ENCODE assay signal across 1 cellular context in genomic region chr6:167825759-167826229, GRCh38.
TF ChIP-seq lines count a peak whose summit lies in the region.

No MANE protein-coding gene starts in this region.

TF ChIP-seq in HepG2, 621 proteins besides CTCF, POLR2A, EP300 and RAD21 (continued from another document and continues in another):
- TF ChIP-seq SNAPC4 (CRISPR knock-in tag; IDR thresholded peaks at IDR 0.05) (peak; percentile 67; the same call in 1 of the 2 replicates), AKAP8 (CRISPR knock-in tag; IDR thresholded peaks at IDR 0.05) (peak; percentile 50; the same call in 1 of the 2 replicates), MLX (CRISPR knock-in tag; IDR thresholded peaks at IDR 0.05) (no peak), PRMT3 (CRISPR knock-in tag; IDR thresholded peaks at IDR 0.05; ENCODE audit: borderline replicate concordance, low read depth) (no peak), AFF4 (CRISPR knock-in tag; IDR thresholded peaks at IDR 0.05) (no peak), ZNF558 (CRISPR knock-in tag; IDR thresholded peaks at IDR 0.05; ENCODE audit: borderline replicate concordance) (no peak), DPF2 (CRISPR knock-in tag; IDR thresholded peaks at IDR 0.05; ENCODE audit: borderline replicate concordance, low read depth) (no peak), FOXA3 (CRISPR knock-in tag; IDR thresholded peaks at IDR 0.05) (no peak), ZBTB39 (CRISPR knock-in tag; IDR thresholded peaks at IDR 0.05) (no peak), STAT5B (CRISPR knock-in tag; IDR thresholded peaks at IDR 0.05) (no peak), BRD4 (CRISPR knock-in tag; IDR thresholded peaks at IDR 0.05) (no peak; the same call in 1 of the 2 replicates), THAP9 (CRISPR knock-in tag; IDR thresholded peaks at IDR 0.05; ENCODE audit: borderline replicate concordance) (peak; percentile 48; the same call in 1 of the 2 replicates), MBD4 (IDR thresholded peaks at IDR 0.05; ENCODE audit: borderline replicate concordance, low read length) (no peak), ZNF737 (CRISPR knock-in tag; IDR thresholded peaks at IDR 0.05; ENCODE audit: borderline replicate concordance) (no peak), ZNF609 (CRISPR knock-in tag; IDR thresholded peaks at IDR 0.05; ENCODE audit: borderline replicate concordance) (no peak; the same call in 1 of the 2 replicates), GLMP (CRISPR knock-in tag; IDR thresholded peaks at IDR 0.05; ENCODE audit: borderline replicate concordance) (no peak), SIX1 (CRISPR knock-in tag; IDR thresholded peaks at IDR 0.05; ENCODE audit: borderline replicate concordance) (no peak), PCBP1 (IDR thresholded peaks at IDR 0.05; ENCODE audit: borderline replicate concordance, low read depth, low read length) (no peak), HMGXB4 (CRISPR knock-in tag; IDR thresholded peaks at IDR 0.05; ENCODE audit: borderline replicate concordance in 1 of 2, low read depth in 1 of 2) (peak in 1 of 2 experiments; percentile 59; a peak in 1 of 4 replicates), PTBP1 (IDR thresholded peaks at IDR 0.05; ENCODE audit: low read depth, low read length, poor library complexity, severe bottlenecking) (no peak), ZKSCAN1 (IDR thresholded peaks at IDR 0.05; ENCODE audit: low read length) (no peak), ZNF331 (CRISPR knock-in tag; IDR thresholded peaks at IDR 0.05) (no peak), FOXO1 (CRISPR knock-in tag; IDR thresholded peaks at IDR 0.05) (no peak; the same call in 1 of the 2 replicates), MIER2 (CRISPR knock-in tag; IDR thresholded peaks at IDR 0.05) (no peak), ZNF530 (CRISPR knock-in tag; IDR thresholded peaks at IDR 0.05; ENCODE audit: low read depth) (no peak), ZNF546 (CRISPR knock-in tag; conservative IDR thresholded peaks at IDR 0.05) (peak; percentile 84), ESRRA (CRISPR knock-in tag; IDR thresholded peaks at IDR 0.05; ENCODE audit: low read depth) (0 out of 2 replicates have a peak, but pooled peaks have one; percentile 46), HOXA7 (CRISPR knock-in tag; IDR thresholded peaks at IDR 0.05) (no peak), SP2 (CRISPR knock-in tag; IDR thresholded peaks at IDR 0.05) (no peak; the same call in 1 of the 2 replicates), ZFP82 (CRISPR knock-in tag; IDR thresholded peaks at IDR 0.05; ENCODE audit: borderline replicate concordance) (no peak), ZNF850 (CRISPR knock-in tag; conservative IDR thresholded peaks at IDR 0.05) (no peak), SAP130 (CRISPR knock-in tag; IDR thresholded peaks at IDR 0.05; ENCODE audit: low read depth) (peak; percentile 65), HOXD1 (CRISPR knock-in tag; IDR thresholded peaks at IDR 0.05) (no peak; the same call in 1 of the 2 replicates), ZNF766 (CRISPR knock-in tag; IDR thresholded peaks at IDR 0.05; ENCODE audit: borderline replicate concordance) (peak; percentile 76; the same call in 1 of the 2 replicates)
